ENCODE assay signal across 17 cellular contexts in the genomic region with DNA sequence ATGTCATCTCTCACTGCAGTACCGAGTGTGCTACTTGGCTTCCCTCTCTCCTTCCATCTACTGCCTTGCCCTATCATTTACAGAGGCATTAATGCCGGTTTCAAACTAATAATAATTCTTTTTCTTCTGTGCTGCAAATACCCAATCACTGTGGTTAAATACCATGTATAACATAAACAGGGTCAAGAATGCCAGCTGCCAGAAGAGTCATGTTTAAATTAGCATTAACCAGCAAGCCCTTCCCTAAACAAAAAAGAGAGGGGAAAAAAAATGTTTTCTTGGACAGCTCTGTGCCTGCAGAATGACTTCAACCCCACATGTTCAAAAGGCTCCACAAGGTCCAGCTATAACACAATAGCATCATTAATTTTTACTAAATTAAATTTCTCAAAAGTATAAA. TPM values are rescaled to one million over a fixed set of nuclear protein-coding genes. Genes with fewer than 3 reads are reported as not detected.
DNase-seq lines count a peak whose midpoint lies in the region; ATAC-seq and TF ChIP-seq lines count a peak whose summit lies in the region.
"Had no signal": no experiment of that assay in that cellular context is flagged by ENCODE, and none has a peak within 500 bp of the region (broad histone marks: within the 10 kb centered on the region; RNA-seq: fewer than 3 reads in every experiment).

No MANE protein-coding gene starts in this region.

- H3K27ac ChIP-seq in coronary artery (peak overlapping the region in 1 of 2 donors; percentile 57), mucosa of rectum (ENCODE audit: low read depth in 2 of 2, low read length in 2 of 2) (peak overlapping the region; percentile 23 to 58), thoracic aorta (no peak overlapping the region)

- H3K9me3 ChIP-seq in mucosa of rectum (ENCODE audit: control insufficient read depth in 2 of 2, low read length in 2 of 2) (no peaks in the 10 kb centered on the region), thoracic aorta (no peaks in the 10 kb centered on the region)

- peak overlapping the region; percentile 19 for H3K4me3 ChIP-seq in coronary artery
- peak overlapping the region in 1 of 2 donors; percentile 7 for H3K4me3 ChIP-seq in mucosa of rectum (ENCODE audit: low read length in 2 of 2)
- H3K4me3 ChIP-seq in thoracic aorta = peak overlapping the region; percentile 37

- H3K9ac ChIP-seq in mucosa of rectum (ENCODE audit: low read depth in 1 of 2, low read length in 2 of 2) = no peak overlapping the region

- peaks cover 0 to 2% of the 10 kb centered on the region in 2 donors for H3K36me3 ChIP-seq in mucosa of rectum (ENCODE audit: control insufficient read depth in 2 of 2, insufficient read depth in 2 of 2, low read length in 2 of 2)
- H3K36me3 ChIP-seq in thoracic aorta = no peaks in the 10 kb centered on the region

- DNase-seq in HCEC 1CT (peak; percentile 45), coronary artery (ENCODE audit: low spot score) (no peak), thoracic aorta (ENCODE audit: low spot score) (no peak), OCI-M2 (lab: John Stamatoyannopoulos, UW; ENCODE audit: unreplicated experiment) (no peak)
- DNase-seq: activated CD4-positive, CD25-positive, alpha-beta regulatory T cell treated with anti-CD3 and anti-CD28 coated beads, Interleukin-2, amount 50 U/mL, for 72 hours; activated naive CD4-positive, alpha-beta T cell treated with Interleukin-2 at 50 U/mL for 16 hours; activated T-cell treated with anti-CD3 and anti-CD28 coated beads, Interleukin-2, amount 50 U/mL, for 24 hours; amygdala; central memory CD4-positive, alpha-beta T cell; H9; left colon; NCI-H1105; NCI-H2081 treated with DMSO at 0.1 percent for 48 hours; NCI-H510A had no signal

- H3K4me1 ChIP-seq in mucosa of rectum (ENCODE audit: control insufficient read depth in 2 of 2, insufficient read depth in 2 of 2, low read length in 2 of 2) = peaks cover 10 to 14% of the 10 kb centered on the region in 2 donors
- H3K4me1 ChIP-seq in thoracic aorta (ENCODE audit: control insufficient read depth in 1 of 2, low read depth in 2 of 2) = peaks cover 14 to 72% of the 10 kb centered on the region in 2 donors

- TF ChIP-seq CTCF in coronary artery (IDR thresholded peaks at IDR 0.05) (no peak), thoracic aorta (IDR thresholded peaks at IDR 0.05) (no peak)

- no peak for ATAC-seq in thoracic aorta (ENCODE audit: insufficient number of reproducible peaks, low FRiP score, low read depth)
- no peak for ATAC-seq in GM21619 (IDR thresholded peaks at IDR 0.05; ENCODE audit: unreplicated experiment)
- no peak for ATAC-seq in GM21825 (IDR thresholded peaks at IDR 0.05; ENCODE audit: unreplicated experiment)
- ATAC-seq: left colon had no signal

- H3K27me3 ChIP-seq in mucosa of rectum (ENCODE audit: control insufficient read depth in 2 of 2, insufficient read depth in 2 of 2, low read length in 2 of 2) (no peaks in the 10 kb centered on the region), thoracic aorta (replicated peaks; ENCODE audit: insufficient read depth) (no peaks in the 10 kb centered on the region)

RNA-seq across cellular contexts. Expression of gene LPAR1, which starts 4.1 kb away (rescaled TPM):
- total RNA-seq in thoracic aorta = 10 to 100 TPM; 85.1 to 94.0 TPM

Comparison
In these comparisons a context has a peak if more than half of its experiments do, and no peak if none do; other contexts are left out.
1. H3K27ac ChIP-seq: peak in mucosa of rectum (2 of 2); none in thoracic aorta (0 of 2).